8 cellular contexts compared by ENCODE assay signal in the genomic region with DNA sequence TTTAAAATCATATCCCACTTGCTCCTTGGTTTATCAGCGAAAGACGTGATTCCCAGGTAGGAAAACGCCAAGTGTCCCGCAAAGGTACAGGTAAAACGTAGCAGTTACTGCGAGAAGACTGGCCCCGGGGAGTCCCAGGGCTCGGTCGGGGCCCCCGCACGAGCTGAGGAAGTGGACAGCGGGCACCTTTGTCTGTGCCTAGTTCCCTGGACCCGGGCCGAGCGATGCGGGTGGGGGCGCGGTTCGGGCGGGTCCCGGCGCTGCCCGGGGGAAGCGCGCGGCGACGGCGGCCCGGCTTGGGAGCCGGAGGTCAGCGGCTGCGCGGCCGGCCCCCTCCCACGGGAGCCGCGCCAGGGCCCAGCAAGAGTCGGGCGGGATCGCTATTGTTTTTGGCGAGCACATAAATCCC. TPM values are rescaled to one million over a fixed set of nuclear protein-coding genes. Genes with fewer than 3 reads are reported as not detected.
DNase-seq lines count a peak whose midpoint lies in the region; ATAC-seq and TF ChIP-seq lines count a peak whose summit lies in the region.

No MANE protein-coding gene starts in this region.

- peaks cover 19% of the 10 kb centered on the region for H3K36me3 Mint-ChIP-seq in Calu3 (ENCODE audit: insufficient read depth, unreplicated experiment)

- peak overlapping the region; percentile 74 to 97 (median 93) for H3K9ac ChIP-seq in skeletal muscle tissue (ENCODE audit: low read depth in 1 of 3, low read length in 3 of 3)

- DNase-seq in Calu3 = peak; percentile 28
- DNase-seq in amygdala (lab: John Stamatoyannopoulos, UW) = peak in 46 of 56 donors; percentile 20 to 85 (median 67)
- DNase-seq in iPS DF 6.9 (ENCODE audit: low read depth, low spot score) = no peak
- no peak for DNase-seq in activated CD4-positive, CD25-positive, alpha-beta regulatory T cell treated with anti-CD3 and anti-CD28 coated beads, Interleukin-2, amount 50 U/mL, for 72 hours
- no peak for DNase-seq in ACHN
- no peak for DNase-seq in activated gamma-delta T cell treated with Interleukin-2 at 50 U/mL for 16 hours

- H3K27ac ChIP-seq in iPS DF 6.9 (ENCODE audit: low read length) (no peak overlapping the region), skeletal muscle tissue (ENCODE audit: low read depth, low read length) (peak overlapping the region; percentile 86)

- peak; percentile 13 for ATAC-seq in HG03457 (IDR thresholded peaks at IDR 0.05; ENCODE audit: unreplicated experiment)

- H3K4me1 ChIP-seq in iPS DF 6.9 (ENCODE audit: control insufficient read depth, insufficient read depth, low read length) (no peaks in the 10 kb centered on the region), skeletal muscle tissue (ENCODE audit: control insufficient read depth in 3 of 3, insufficient read depth in 3 of 3, low read length in 3 of 3) (peaks cover 12 to 22% (median 16%) of the 10 kb centered on the region in 3 donors)

- no peak for TF ChIP-seq CTCF in Calu3 (IDR thresholded peaks at IDR 0.05; ENCODE audit: unreplicated experiment)

- H3K27me3 ChIP-seq in iPS DF 6.9 (ENCODE audit: control insufficient read depth, insufficient read depth, low read length) (no peaks in the 10 kb centered on the region), skeletal muscle tissue (ENCODE audit: control insufficient read depth in 3 of 3, insufficient read depth in 3 of 3, low read length in 3 of 3) (no peaks in the 10 kb centered on the region)

- H3K9me3 ChIP-seq in iPS DF 6.9 (ENCODE audit: control insufficient read depth, insufficient read depth, low read length) = no peaks in the 10 kb centered on the region
- H3K9me3 ChIP-seq in skeletal muscle tissue (ENCODE audit: control insufficient read depth in 3 of 3, low read length in 3 of 3) = no peaks in the 10 kb centered on the region

- peaks cover 36% of the 10 kb centered on the region for H3K27me3 Mint-ChIP-seq in Calu3 (ENCODE audit: unreplicated experiment)

- intact Hi-C loops in Calu3 (cut with micrococcal nuclease; ENCODE audit: unreplicated experiment) = no loop called here

- no peaks in the 10 kb centered on the region for H3K36me3 ChIP-seq in iPS DF 6.9 (ENCODE audit: control insufficient read depth, insufficient read depth, low read length)
- no peaks in the 10 kb centered on the region for H3K36me3 ChIP-seq in skeletal muscle tissue (ENCODE audit: control insufficient read depth in 3 of 3, insufficient read depth in 3 of 3, low read length in 3 of 3)

- BruUV-seq in Calu3 (replicated peaks; lab: Mats Ljungman, UMichigan) = no TSS peak

- in situ Hi-C loops in ACHN (cut with HindIII; ENCODE audit: low pct_ligation_motif_present, low pct_unique_long_range_greater_than_20kb, low sequenced_read_pairs) = no loop called here

- H3K9me3 Mint-ChIP-seq in Calu3 (ENCODE audit: low read depth, unreplicated experiment) = no peaks in the 10 kb centered on the region

- WGBS in iPS DF 6.9 (ENCODE audit: insufficient coverage, insufficient read length) = no CpG with 5 or more reads among the region's 42 CpGs

- CTCF ChIA-PET in Calu3 (lab: Charles Lee) = interaction anchor here (0.7 kb wide), 1 partner anchor 50 kb away, joined by 11 read pairs; no protein-coding TSS in a partner anchor

- H3K4me3 Mint-ChIP-seq in Calu3 (ENCODE audit: low read depth, unreplicated experiment) = peak overlapping the region; percentile 87

- H3K4me3 ChIP-seq in iPS DF 6.9 (ENCODE audit: low read length) = peak overlapping the region; percentile 76; the same call in 1 of the 2 replicates
- peak overlapping the region; percentile 76 to 85 (median 82) for H3K4me3 ChIP-seq in skeletal muscle tissue (ENCODE audit: low read length in 3 of 3)

- H3K27ac Mint-ChIP-seq in Calu3 (ENCODE audit: unreplicated experiment) = no peak overlapping the region

- peaks cover 10% of the 10 kb centered on the region for H3K4me1 Mint-ChIP-seq in Calu3 (ENCODE audit: low read depth, unreplicated experiment)

RNA-seq across cellular contexts. Expression of gene NEO1, which starts 0.9 kb away (rescaled TPM):
- total RNA-seq in Calu3 (2022) = 20.4 and 35.1 TPM in 2 replicates
- 31.3 TPM for total RNA-seq in skeletal muscle tissue

Comparison
In these comparisons a context has a peak if more than half of its experiments do, and no peak if none do; other contexts are left out.
1. DNase-seq: peak in Calu3 (single experiment) and amygdala (46 of 56); none in iPS DF 6.9 (single experiment), activated CD4-positive, CD25-positive, alpha-beta regulatory T cell treated with anti-CD3 and anti-CD28 coated beads, Interleukin-2, amount 50 U/mL, for 72 hours (single experiment), ACHN (single experiment) and activated gamma-delta T cell treated with Interleukin-2 at 50 U/mL for 16 hours (single experiment).